ENCODE assay signal across 11 cellular contexts in genomic region chr1:154420961-154421924, GRCh38. TPM values are rescaled to one million over a fixed set of nuclear protein-coding genes. Genes with fewer than 3 reads are reported as not detected.
A peak's percentile ranks its signal among the peaks of the same experiment; 100 is the strongest.
DNase-seq lines count a peak whose midpoint lies in the region; ATAC-seq, FAIRE-seq and TF ChIP-seq lines count a peak whose summit lies in the region.
"Had no signal": no experiment of that assay in that cellular context is flagged by ENCODE, and none has a peak within 500 bp of the region (broad histone marks: within the 10 kb centered on the region; RNA-seq: fewer than 3 reads in every experiment).

No MANE protein-coding gene starts in this region.

- TF ChIP-seq EP300 in HepG2 (IDR thresholded peaks at IDR 0.05; ENCODE audit: low read depth in 2 of 2, low read length in 2 of 2) (no peak), HepG2 (CRISPR knock-in tag; IDR thresholded peaks at IDR 0.05; ENCODE audit: borderline replicate concordance) (no peak)

- CTCF ChIA-PET in HepG2 (lab: Yijun Ruan, JAX; ENCODE audit: low intra/inter-chr PET ratio, low total read pairs), result no interaction called here

- TF ChIP-seq CTCF in liver (IDR thresholded peaks at IDR 0.05; ENCODE audit: low read depth, low read length, missing input control), result no peak
- TF ChIP-seq CTCF in HepG2 (CRISPR knock-in tag; IDR thresholded peaks at IDR 0.05), result no peak
- TF ChIP-seq CTCF in dorsolateral prefrontal cortex (IDR thresholded peaks at IDR 0.05 in 54 of 56, conservative IDR thresholded peaks at IDR 0.05 in 2 of 56; ENCODE audit: low read depth in 1 of 56, partially characterized antibody in 56 of 56), result no peak

- ATAC-seq in HepG2, result no peak
- no peak for ATAC-seq in aorta (ENCODE audit: low FRiP score)

- H4K20me1 ChIP-seq in HepG2 (ENCODE audit: insufficient read depth, low read length), result no peaks in the 10 kb centered on the region

- H3K27ac ChIP-seq in liver (ENCODE audit: low read depth in 1 of 2, low read length in 2 of 2) (peak overlapping the region; percentile 73 to 98), HepG2 (ENCODE audit: extremely low read length, insufficient read depth, low read length) (no peak overlapping the region), dorsolateral prefrontal cortex (peak overlapping the region in 53 of 59 donors; percentile 15 to 96 (median 89)), neuronal stem cell (replicated peaks; ENCODE audit: low read length) (no peak overlapping the region), aorta (ENCODE audit: low read depth in 1 of 2, low read length in 2 of 2) (no peak overlapping the region)
- H3K27ac ChIP-seq: SK-N-MC had no signal

- H2AFZ ChIP-seq in HepG2 (ENCODE audit: low read length), result no peak overlapping the region
- no peak overlapping the region for H2AFZ ChIP-seq in neuronal stem cell (ENCODE audit: low read length)

- H3K27me3 ChIP-seq in liver (ENCODE audit: control insufficient read depth in 4 of 4, insufficient read depth in 4 of 4, low read length in 3 of 4) (no peaks in the 10 kb centered on the region), HepG2 (ENCODE audit: control insufficient read depth in 1 of 2, insufficient read depth in 2 of 2, low read length in 2 of 2) (no peaks in the 10 kb centered on the region), dorsolateral prefrontal cortex (no peaks in the 10 kb centered on the region), neuronal stem cell (ENCODE audit: control insufficient read depth in 3 of 3, insufficient read depth in 3 of 3, low read depth in 1 of 3, low read length in 3 of 3) (no peaks in the 10 kb centered on the region), aorta (ENCODE audit: control insufficient read depth in 1 of 2, insufficient read depth in 2 of 2, low read length in 1 of 2) (no peaks in the 10 kb centered on the region)

- no peaks in the 10 kb centered on the region for H3K9me3 ChIP-seq in liver (ENCODE audit: control insufficient read depth in 4 of 4, low read length in 3 of 4)
- H3K9me3 ChIP-seq in HepG2 (ENCODE audit: low read length), result no peaks in the 10 kb centered on the region
- H3K9me3 ChIP-seq in neuronal stem cell (replicated peaks in 1 of 2; ENCODE audit: control insufficient read depth in 2 of 2, insufficient read depth in 1 of 2, low read depth in 1 of 2, low read length in 2 of 2), result no peaks in the 10 kb centered on the region
- H3K9me3 ChIP-seq in aorta (ENCODE audit: control insufficient read depth, low read length), result no peaks in the 10 kb centered on the region

- TF ChIP-seq RAD21 in liver (IDR thresholded peaks at IDR 0.05) (no peak), HepG2 (CRISPR knock-in tag; IDR thresholded peaks at IDR 0.05) (no peak)

- BruUV-seq in HepG2 (replicated peaks; lab: Mats Ljungman, UMichigan), result no TSS peak

- intact Hi-C loops in HepG2 (cut with micrococcal nuclease; ENCODE audit: unreplicated experiment), result no loop called here
- intact Hi-C loops in dorsolateral prefrontal cortex (cut with DNase I), result loop anchor here in 1 of 2 donors (10.0 kb wide), 1 partner anchor 54 kb away; no protein-coding TSS in a partner anchor
- intact Hi-C loops in aorta (cut with DNase I), result no loop called here

- DNase-seq in HepG2 (ENCODE audit: low spot score), result no peak
- no peak for DNase-seq in dorsolateral prefrontal cortex
- DNase-seq in neuronal stem cell (ENCODE audit: low spot score), result no peak
- DNase-seq in aorta, result peak; percentile 12 to 49
- no peak for DNase-seq in NCI-H2196 treated with DMSO at 0.1 percent for 48 hours (lab: John Stamatoyannopoulos, UW; ENCODE audit: unreplicated experiment)
- no peak for DNase-seq in GM03348 (ENCODE audit: low spot score)
- DNase-seq in effector CD8-positive, alpha-beta T cell (lab: John Stamatoyannopoulos, UW), result no peak
- DNase-seq: NCI-H2107 had no signal

- peak overlapping the region; percentile 47 for H3K14ac ChIP-seq in neuronal stem cell (ENCODE audit: low read length)

- H2BK120ac ChIP-seq in neuronal stem cell (ENCODE audit: low read depth, low read length), result no peak overlapping the region

- H3K79me1 ChIP-seq in neuronal stem cell (ENCODE audit: low read depth, low read length), result no peaks in the 10 kb centered on the region

- H3K9ac ChIP-seq in liver (ENCODE audit: low read depth in 1 of 2, low read length in 2 of 2) (peak overlapping the region; percentile 29 to 53), HepG2 (ENCODE audit: insufficient read depth, low read depth, low read length) (no peak overlapping the region), neuronal stem cell (ENCODE audit: low read depth, low read length, poor library complexity) (no peak overlapping the region)

- no peak overlapping the region for H4K8ac ChIP-seq in neuronal stem cell (ENCODE audit: low read depth, low read length)

- no peak overlapping the region for H3K4ac ChIP-seq in neuronal stem cell (ENCODE audit: low read length)

- H3K79me2 ChIP-seq in HepG2 (ENCODE audit: insufficient read depth, low read length), result no peaks in the 10 kb centered on the region

- in situ Hi-C loops in HepG2 (cut with HindIII; ENCODE audit: extremely low pct_ligation_motif_present, low pct_unique_long_range_greater_than_20kb), result no loop called here

- peaks cover 27 to 83% (median 66%) of the 10 kb centered on the region in 4 donors for H3K4me1 ChIP-seq in liver (ENCODE audit: control insufficient read depth in 4 of 4, insufficient read depth in 4 of 4, low read length in 3 of 4)
- H3K4me1 ChIP-seq in HepG2 (ENCODE audit: insufficient read depth, low read length), result peaks cover 83% of the 10 kb centered on the region
- H3K4me1 ChIP-seq in neuronal stem cell (ENCODE audit: control insufficient read depth in 2 of 2, insufficient read depth in 1 of 2, low read depth in 1 of 2, low read length in 2 of 2), result peaks cover 11 to 22% of the 10 kb centered on the region in 2 donors
- H3K4me1 ChIP-seq in aorta (ENCODE audit: control insufficient read depth in 1 of 2, insufficient read depth in 2 of 2, low read length in 2 of 2), result peaks cover 0 to 11% of the 10 kb centered on the region in 2 donors

- FAIRE-seq in HepG2 (lab: Jason Lieb, UNC), result no peak
- FAIRE-seq: HTR-8/SVneo had no signal

- no peak for TF ChIP-seq POLR2A in HepG2 (IDR thresholded peaks at IDR 0.05; ENCODE audit: insufficient read depth in 1 of 2, low read depth in 2 of 2, low read length in 2 of 2)

- no peak overlapping the region for H2BK12ac ChIP-seq in neuronal stem cell (ENCODE audit: low read length)

- no peak overlapping the region for H2BK5ac ChIP-seq in neuronal stem cell (ENCODE audit: low read length)

- peak overlapping the region; percentile 21 for H2BK15ac ChIP-seq in neuronal stem cell (ENCODE audit: low read length)

- peak overlapping the region; percentile 33 for H2AK5ac ChIP-seq in neuronal stem cell (ENCODE audit: low read depth, low read length)

- no peak overlapping the region for H4K91ac ChIP-seq in neuronal stem cell (ENCODE audit: low read depth, low read length, poor library complexity)

- POLR2A ChIA-PET in HepG2 (lab: Yijun Ruan, JAX), result interaction anchor here (0.6 to 7.5 kb wide), 3 partner anchors 14 to 187 kb away, joined by 3 to 146 read pairs (median 48); partner anchors contain the start of gene IL6R

- H3K36me3 ChIP-seq in liver (ENCODE audit: control insufficient read depth in 4 of 4, insufficient read depth in 3 of 4, low read depth in 1 of 4, low read length in 3 of 4) (peaks cover 0 to 8% (median 2%) of the 10 kb centered on the region in 4 donors), HepG2 (replicated peaks in 1 of 2; ENCODE audit: control insufficient read depth in 1 of 2, insufficient read depth in 2 of 2, low read length in 2 of 2) (no peaks in the 10 kb centered on the region), neuronal stem cell (replicated peaks in 1 of 2; ENCODE audit: control insufficient read depth in 2 of 2, insufficient read depth in 2 of 2, low read length in 2 of 2) (no peaks in the 10 kb centered on the region), aorta (ENCODE audit: control insufficient read depth in 1 of 2, insufficient read depth in 2 of 2, low read length in 1 of 2) (no peaks in the 10 kb centered on the region)

- peak overlapping the region; percentile 18 for H3K18ac ChIP-seq in neuronal stem cell (ENCODE audit: low read length)

- H3K4me2 ChIP-seq in HepG2 (ENCODE audit: low read depth, low read length), result no peak overlapping the region
- no peak overlapping the region for H3K4me2 ChIP-seq in neuronal stem cell (ENCODE audit: insufficient read depth, low read length, poor library complexity, severe bottlenecking)

- 84% methylated on average over 10 of the region's 10 CpGs for WGBS in liver
- WGBS in HepG2 (ENCODE audit: low lambda C conversion rate), result 90% methylated on average over 9 of the region's 10 CpGs
- no CpG with 5 or more reads among the region's 10 CpGs for WGBS in neuronal stem cell (ENCODE audit: extremely low coverage in 2 of 2, insufficient read length in 2 of 2, insufficient replicate concordance in 1 of 2), 2 donors
- WGBS in aorta, 2 donors, result 85 to 96% methylated on average over 10 of the region's 10 CpGs

- H3K23ac ChIP-seq in neuronal stem cell (ENCODE audit: low read depth, low read length, poor library complexity), result no peak overlapping the region

- no peak overlapping the region for H3K4me3 ChIP-seq in liver (ENCODE audit: low read depth in 1 of 3, low read length in 3 of 3)
- H3K4me3 ChIP-seq in HepG2 (replicated peaks in 1 of 3; ENCODE audit: insufficient read depth in 1 of 3, low read depth in 2 of 3, low read length in 3 of 3), result no peak overlapping the region
- no peak overlapping the region for H3K4me3 ChIP-seq in dorsolateral prefrontal cortex
- no peak overlapping the region for H3K4me3 ChIP-seq in neuronal stem cell (ENCODE audit: low read length in 2 of 2)
- no peak overlapping the region for H3K4me3 ChIP-seq in aorta (ENCODE audit: low read length in 2 of 2)
- H3K4me3 ChIP-seq: SK-N-MC had no signal

RNA-seq across cellular contexts. Expression of gene IL6R, which starts 16.1 kb away (rescaled TPM):
- total RNA-seq in liver (10 to 100 TPM; 47.0 to 67.6 TPM), HepG2 (2016; rRNA removed; fragmentation: Illumina TruSeq; extraction: Trizol) (3.5 and 5.0 TPM in 2 replicates), dorsolateral prefrontal cortex (10 to 100 TPM in 86 of 120 experiments, 1 to 10 TPM in 34; 5.2 to 32.5 (median 12.2) TPM), aorta (10 to 100 TPM; 16.5 to 18.2 TPM)
- polyA plus RNA-seq in liver (10 to 100 TPM; 18.8 to 23.6 TPM), HepG2 (2011; rRNA removed) (24.5 and 30.5 TPM in 2 replicates), aorta (1 to 10 TPM; 3.6 to 6.6 TPM)
- 0.71 and 0.91 TPM in 2 replicates for total RNA-seq in HepG2 (2016; cell fraction: cytosol; rRNA removed; fragmentation: Illumina TruSeq; extraction: Trizol; ENCODE audit: low read depth)
- 1.9 and 4.6 TPM in 2 replicates for total RNA-seq in HepG2 (2016; cell fraction: insoluble cytoplasmic fraction; rRNA removed; fragmentation: Illumina TruSeq; extraction: Trizol)
- 1.2 and 1.3 TPM in 2 replicates for total RNA-seq in HepG2 (2016; cell fraction: membrane; rRNA removed; fragmentation: Illumina TruSeq; extraction: Trizol)
- total RNA-seq in HepG2 (2016; cell fraction: nucleus; rRNA removed; fragmentation: Illumina TruSeq; extraction: Trizol), result 3.7 and 4.0 TPM in 2 replicates
- polyA plus RNA-seq in HepG2 (2011; cell fraction: cytosol; rRNA removed), result 15.2 and 20.2 TPM in 2 replicates
- 15.9 and 16.7 TPM in 2 replicates for polyA plus RNA-seq in HepG2 (2011; cell fraction: nucleus; rRNA removed)
- 13.7 and 18.5 TPM in 2 replicates for polyA plus RNA-seq in HepG2 (2012)
- polyA plus RNA-seq in HepG2 (2016; cell fraction: cytosol; fragmentation: Illumina TruSeq; extraction: Trizol; ENCODE audit: low read depth), result 0.28 and 0.32 TPM in 2 replicates
- 1.4 and 2.1 TPM in 2 replicates for polyA plus RNA-seq in HepG2 (2016; cell fraction: insoluble cytoplasmic fraction; fragmentation: Illumina TruSeq; extraction: Trizol; ENCODE audit: low read depth)
- 0.60 and 0.65 TPM in 2 replicates for polyA plus RNA-seq in HepG2 (2016; cell fraction: membrane; fragmentation: Illumina TruSeq; extraction: Trizol; ENCODE audit: low read depth)
- 4.0 and 4.9 TPM in 2 replicates for polyA plus RNA-seq in HepG2 (2016; cell fraction: nucleus; fragmentation: Illumina TruSeq; extraction: Trizol; ENCODE audit: insufficient read depth, low read depth)
- 13.3 and 63.4 TPM in 2 replicates for polyA minus RNA-seq in HepG2 (2011; rRNA and poly(A)+ RNA removed; ENCODE audit: low replicate concordance)
- 10.3 and 13.7 TPM in 2 replicates for polyA minus RNA-seq in HepG2 (2011; cell fraction: cytosol; rRNA and poly(A)+ RNA removed)
- polyA minus RNA-seq in HepG2 (2011; cell fraction: nucleus; rRNA and poly(A)+ RNA removed), result 13.4 and 13.8 TPM in 2 replicates
- 0.08 TPM for polyA plus RNA-seq in neuronal stem cell (2013, experiment 1 of 2)
- 0.10 TPM for polyA plus RNA-seq in neuronal stem cell (2013, experiment 2 of 2)

Comparison
In these comparisons a context has a peak if more than half of its experiments do, and no peak if none do; other contexts are left out.
1. H3K27ac ChIP-seq: peak in liver (2 of 2) and dorsolateral prefrontal cortex (53 of 59); none in HepG2 (single experiment), neuronal stem cell (single experiment) and aorta (0 of 2).
2. H3K9ac ChIP-seq: peak in liver (2 of 2); none in HepG2 (single experiment) and neuronal stem cell (single experiment).
3. DNase-seq: peak in aorta (2 of 2); none in HepG2 (single experiment), dorsolateral prefrontal cortex (0 of 10), neuronal stem cell (single experiment), NCI-H2196 treated with DMSO at 0.1 percent for 48 hours (single experiment), GM03348 (single experiment) and effector CD8-positive, alpha-beta T cell (single experiment).